In the genomic region with DNA sequence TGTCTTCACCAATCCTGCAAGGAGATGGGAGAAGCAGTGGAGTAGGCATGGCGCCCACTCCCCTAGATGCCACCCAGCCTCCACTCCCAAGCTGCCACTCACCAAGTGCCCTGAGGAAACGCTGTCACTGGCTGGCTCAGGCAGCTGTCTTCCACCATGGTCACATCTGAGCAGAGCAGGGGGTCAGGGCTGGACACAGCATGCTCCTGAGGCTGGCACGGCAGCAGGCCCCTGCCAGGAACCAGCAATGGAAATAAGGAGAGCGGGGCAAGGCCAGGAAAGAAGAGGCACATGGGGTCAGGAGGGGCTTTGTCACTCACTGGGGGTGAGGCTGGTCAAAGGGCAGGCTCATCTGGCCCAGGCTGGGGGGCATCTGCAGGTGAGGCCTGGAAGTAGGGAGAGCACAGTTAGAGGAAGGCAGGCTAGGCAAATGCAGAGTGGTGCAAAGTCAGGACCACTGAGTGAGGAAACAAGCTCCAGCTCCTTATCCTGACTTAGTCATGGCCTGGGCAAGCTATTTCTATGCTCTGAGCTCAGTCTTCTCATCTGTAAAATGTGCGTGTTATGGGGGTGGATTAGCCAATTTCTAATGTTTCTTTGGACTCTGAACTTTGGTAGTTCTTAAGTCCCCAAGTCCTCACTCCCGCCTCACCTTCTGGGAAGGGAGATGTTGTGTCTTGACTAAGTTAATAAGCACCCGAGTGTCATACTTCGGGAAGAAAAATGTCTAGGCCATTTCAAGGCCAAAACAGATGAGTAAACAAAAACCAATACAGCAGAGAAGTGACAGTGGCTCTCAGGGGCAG, we compare ENCODE assay signal across 13 cellular contexts. TPM values are rescaled to one million over a fixed set of nuclear protein-coding genes. Genes with fewer than 3 reads are reported as not detected.
DNase-seq lines count a peak whose midpoint lies in the region; ATAC-seq and TF ChIP-seq lines count a peak whose summit lies in the region.
"Had no signal": no experiment of that assay in that cellular context is flagged by ENCODE, and none has a peak within 500 bp of the region (broad histone marks: within the 10 kb centered on the region; RNA-seq: fewer than 3 reads in every experiment).

No MANE protein-coding gene starts in this region.

- no peak for TF ChIP-seq RAD21 in SK-N-SH (IDR thresholded peaks at IDR 0.05; ENCODE audit: low read length)

- peaks cover 0 to 12% of the 10 kb centered on the region in 2 experiments; a peak in 1 of 4 replicates for H3K4me1 ChIP-seq in SK-N-SH (ENCODE audit: control insufficient read depth in 1 of 2, insufficient read depth in 2 of 2, low read depth in 1 of 2, low read length in 1 of 2)
- peaks cover 5 to 40% of the 10 kb centered on the region in 2 donors for H3K4me1 ChIP-seq in esophagus (ENCODE audit: control insufficient read depth in 2 of 2, insufficient read depth in 2 of 2, low read length in 1 of 2)
- peaks cover 15% of the 10 kb centered on the region for H3K4me1 ChIP-seq in smooth muscle cell (ENCODE audit: low read depth)

- no peak overlapping the region; a peak in 1 of 4 replicates for H3K27ac ChIP-seq in SK-N-SH (ENCODE audit: low read depth in 2 of 2, low read length in 1 of 2)
- H3K27ac ChIP-seq in esophagus (ENCODE audit: low read depth in 2 of 2, low read length in 1 of 2): peak overlapping the region; percentile 69 to 95
- H3K27ac ChIP-seq in smooth muscle cell (ENCODE audit: low read depth): peak overlapping the region; percentile 92
- H3K27ac ChIP-seq: parathyroid adenoma, thyroid gland had no signal

- H2AFZ ChIP-seq in SK-N-SH (ENCODE audit: low read depth) (no peak overlapping the region), smooth muscle cell (ENCODE audit: low read depth) (no peak overlapping the region)
- H2AFZ ChIP-seq: parathyroid adenoma had no signal

- H3K9me3 ChIP-seq in SK-N-SH (no peaks in the 10 kb centered on the region), esophagus (ENCODE audit: control insufficient read depth in 2 of 2, insufficient read depth in 1 of 2, low read depth in 1 of 2, low read length in 1 of 2) (no peaks in the 10 kb centered on the region), smooth muscle cell (replicated peaks; ENCODE audit: low read depth) (no peaks in the 10 kb centered on the region)
- H3K9me3 ChIP-seq: ascending aorta, thyroid gland had no signal

- ATAC-seq in sciatic nerve: no peak

- H4K20me1 ChIP-seq in SK-N-SH (ENCODE audit: insufficient read depth): peaks cover 18% of the 10 kb centered on the region
- H4K20me1 ChIP-seq in smooth muscle cell (ENCODE audit: low read depth): peaks cover 33% of the 10 kb centered on the region

- no peak overlapping the region for H3K4me3 ChIP-seq in SK-N-SH (ENCODE audit: low read depth in 2 of 2, low read length in 1 of 2)
- no peak overlapping the region for H3K4me3 ChIP-seq in esophagus (ENCODE audit: low read depth in 1 of 2, low read length in 2 of 2)
- no peak overlapping the region for H3K4me3 ChIP-seq in smooth muscle cell
- H3K4me3 ChIP-seq: ascending aorta, thyroid gland had no signal

- no peak for TF ChIP-seq CTCF in SK-N-SH (IDR thresholded peaks at IDR 0.05)
- no peak for TF ChIP-seq CTCF in smooth muscle cell (IDR thresholded peaks at IDR 0.05; ENCODE audit: borderline replicate concordance, insufficient read depth, poor library complexity, severe bottlenecking)

- peaks cover 5% of the 10 kb centered on the region for H3F3A ChIP-seq in SK-N-SH (replicated peaks; ENCODE audit: insufficient read depth)
- peaks cover 45% of the 10 kb centered on the region for H3F3A ChIP-seq in smooth muscle cell (ENCODE audit: low read depth)

- DNase-seq in activated CD4-positive, alpha-beta T cell treated with anti-CD3 and anti-CD28 coated beads, Interleukin-2, amount 10 ng/mL, durations not matched to agents 7 days and 5 days: no peak
- no peak for DNase-seq in activated CD4-positive, alpha-beta T cell treated with anti-CD3 and anti-CD28 coated beads, Interleukin-2, amount 50 U/mL, for 48 hours
- peak; percentile 34 for DNase-seq in SK-N-SH
- no peak for DNase-seq in smooth muscle cell (lab: John Stamatoyannopoulos, UW; ENCODE audit: unreplicated experiment)
- no peak for DNase-seq in sciatic nerve (ENCODE audit: low spot score)
- no peak for DNase-seq in NCI-H2029 treated with DMSO at 0.1 percent for 48 hours (lab: John Stamatoyannopoulos, UW)
- DNase-seq in SHP77 (lab: John Stamatoyannopoulos, UW): no peak
- DNase-seq: NCI-H446 treated with DMSO at 0.1 percent for 48 hours, thyroid gland had no signal

- H3K79me2 ChIP-seq in SK-N-SH (ENCODE audit: insufficient read depth) (peaks cover 10% of the 10 kb centered on the region), smooth muscle cell (ENCODE audit: low read depth) (peaks cover 11% of the 10 kb centered on the region)

- H3K27me3 ChIP-seq in SK-N-SH (ENCODE audit: insufficient read depth) (no peaks in the 10 kb centered on the region), esophagus (ENCODE audit: control insufficient read depth in 1 of 2, insufficient read depth in 2 of 2, low read length in 2 of 2) (no peaks in the 10 kb centered on the region), smooth muscle cell (ENCODE audit: low read depth) (no peaks in the 10 kb centered on the region)
- H3K27me3 ChIP-seq: ascending aorta, thyroid gland had no signal

- intact Hi-C loops in sciatic nerve (cut with DNase I): no loop called here

- WGBS in SK-N-SH (ENCODE audit: low lambda C conversion rate): 82% methylated on average over 7 of the region's 8 CpGs
- WGBS in esophagus, 2 donors: 67 to 81% methylated on average over 8 of the region's 8 CpGs
- 87% methylated on average over 8 of the region's 8 CpGs for WGBS in smooth muscle cell (ENCODE audit: low lambda C conversion rate)

- H3K9ac ChIP-seq in SK-N-SH (no peak overlapping the region), smooth muscle cell (ENCODE audit: low read depth) (no peak overlapping the region)
- H3K9ac ChIP-seq: parathyroid adenoma had no signal

- peaks cover 43% of the 10 kb centered on the region for H3K36me3 Mint-ChIP-seq in activated CD4-positive, alpha-beta T cell treated with anti-CD3 and anti-CD28 coated beads, Interleukin-2, amount 10 ng/mL, durations not matched to agents 7 days and 5 days (ENCODE audit: low read depth)

- peaks cover 58% of the 10 kb centered on the region for H3K4me1 Mint-ChIP-seq in activated CD4-positive, alpha-beta T cell treated with anti-CD3 and anti-CD28 coated beads, Interleukin-2, amount 10 ng/mL, durations not matched to agents 7 days and 5 days

- H3K4me2 ChIP-seq in SK-N-SH (no peak overlapping the region), smooth muscle cell (no peak overlapping the region)

- H3K9me2 ChIP-seq in SK-N-SH: no peaks in the 10 kb centered on the region

- POLR2A ChIA-PET in activated CD4-positive, alpha-beta T cell treated with anti-CD3 and anti-CD28 coated beads, Interleukin-2, amount 10 ng/mL, durations not matched to agents 7 days and 5 days (lab: Charles Lee): interaction anchor here (0.7 kb wide), 1 partner anchor 13 kb away, joined by 3 read pairs; no protein-coding TSS in a partner anchor
- POLR2A ChIA-PET in SK-N-SH (lab: Yijun Ruan, JAX): no interaction called here

- H3K27ac Mint-ChIP-seq in activated CD4-positive, alpha-beta T cell treated with anti-CD3 and anti-CD28 coated beads, Interleukin-2, amount 10 ng/mL, durations not matched to agents 7 days and 5 days: peak overlapping the region; percentile 68

- H3K4me3 Mint-ChIP-seq in activated CD4-positive, alpha-beta T cell treated with anti-CD3 and anti-CD28 coated beads, Interleukin-2, amount 10 ng/mL, durations not matched to agents 7 days and 5 days: no peak overlapping the region

- no peaks in the 10 kb centered on the region for H3K9me3 Mint-ChIP-seq in activated CD4-positive, alpha-beta T cell treated with anti-CD3 and anti-CD28 coated beads, Interleukin-2, amount 10 ng/mL, durations not matched to agents 7 days and 5 days

- TF ChIP-seq EP300 in SK-N-SH (IDR thresholded peaks at IDR 0.05; ENCODE audit: borderline replicate concordance in 1 of 2, low read depth in 1 of 2, low read length in 1 of 2): no peak

- H3K36me3 ChIP-seq in SK-N-SH (replicated peaks in 1 of 2; ENCODE audit: control insufficient read depth in 1 of 2, insufficient read depth in 2 of 2, low read length in 1 of 2) (peaks cover 18 to 34% of the 10 kb centered on the region in 2 experiments), esophagus (ENCODE audit: control insufficient read depth in 2 of 2, insufficient read depth in 2 of 2, low read length in 1 of 2) (peaks cover 7 to 36% of the 10 kb centered on the region in 2 donors), smooth muscle cell (ENCODE audit: low read depth) (no peaks in the 10 kb centered on the region)

- H3K27me3 Mint-ChIP-seq in activated CD4-positive, alpha-beta T cell treated with anti-CD3 and anti-CD28 coated beads, Interleukin-2, amount 10 ng/mL, durations not matched to agents 7 days and 5 days: no peaks in the 10 kb centered on the region

- CTCF ChIA-PET in activated CD4-positive, alpha-beta T cell treated with anti-CD3 and anti-CD28 coated beads, Interleukin-2, amount 10 ng/mL, durations not matched to agents 7 days and 5 days (lab: Charles Lee): interaction anchor here (0.6 to 6.0 kb wide), 8 partner anchors 8 to 345 kb away, joined by 3 to 46 read pairs (median 6); a partner anchor contains a TSS
- CTCF ChIA-PET in SK-N-SH (lab: Yijun Ruan, JAX): interaction anchor here (0.9 to 23.2 kb wide), 8 partner anchors 15 to 88 kb away, joined by 3 to 339 read pairs (median 8); a partner anchor contains a TSS

RNA-seq across cellular contexts. Expression of a gene that starts 8.0 kb away (rescaled TPM):
- 1 to 10 TPM; 5.5 to 6.8 TPM for total RNA-seq in activated CD4-positive, alpha-beta T cell treated with anti-CD3 and anti-CD28 coated beads, Interleukin-2, amount 10 ng/mL, durations not matched to agents 7 days and 5 days
- 23.7 and 24.9 TPM in 2 replicates for polyA plus RNA-seq in SK-N-SH (2012; rRNA removed)
- 12.7 and 18.9 TPM in 2 replicates for polyA plus RNA-seq in SK-N-SH (2012; cell fraction: cytosol; rRNA removed)
- polyA plus RNA-seq in SK-N-SH (2012; cell fraction: nucleus; rRNA removed): 24.3 and 28.0 TPM in 2 replicates
- 10 to 100 TPM; 11.6 to 19.3 TPM for polyA plus RNA-seq in esophagus
- total RNA-seq in smooth muscle cell: 57.8 and 58.3 TPM in 2 replicates
- polyA plus RNA-seq in smooth muscle cell: 37.9 and 39.7 TPM in 2 replicates
- 52.7 TPM for total RNA-seq in sciatic nerve

RNA-seq across cellular contexts. Expression of a gene that starts 14.2 kb away (rescaled TPM):
- 100 to 1,000 TPM; 239 to 242 TPM for total RNA-seq in activated CD4-positive, alpha-beta T cell treated with anti-CD3 and anti-CD28 coated beads, Interleukin-2, amount 10 ng/mL, durations not matched to agents 7 days and 5 days
- polyA plus RNA-seq in SK-N-SH (2012; rRNA removed) (0.15 and 0.42 TPM in 2 replicates), esophagus (100 to 1,000 TPM; 101 to 145 TPM), smooth muscle cell (38.7 and 48.5 TPM in 2 replicates)
- polyA plus RNA-seq in SK-N-SH (2012; cell fraction: cytosol; rRNA removed): 0.05 and 0.19 TPM in 2 replicates
- 0.73 and 0.83 TPM in 2 replicates for polyA plus RNA-seq in SK-N-SH (2012; cell fraction: nucleus; rRNA removed)
- total RNA-seq in smooth muscle cell (39.1 and 56.8 TPM in 2 replicates), sciatic nerve (187 TPM)

RNA-seq across cellular contexts. Expression of a gene that starts 18.4 kb away (rescaled TPM):
- total RNA-seq in activated CD4-positive, alpha-beta T cell treated with anti-CD3 and anti-CD28 coated beads, Interleukin-2, amount 10 ng/mL, durations not matched to agents 7 days and 5 days: 10 to 100 TPM; 50.2 to 54.3 TPM
- polyA plus RNA-seq in SK-N-SH (2012; rRNA removed) (6.2 and 8.8 TPM in 2 replicates), esophagus (1 to 10 TPM; 3.0 TPM), smooth muscle cell (3.2 and 4.0 TPM in 2 replicates)
- 7.0 and 7.1 TPM in 2 replicates for polyA plus RNA-seq in SK-N-SH (2012; cell fraction: cytosol; rRNA removed)
- polyA plus RNA-seq in SK-N-SH (2012; cell fraction: nucleus; rRNA removed): 13.4 and 24.8 TPM in 2 replicates
- total RNA-seq in smooth muscle cell (8.9 and 12.6 TPM in 2 replicates), sciatic nerve (13.1 TPM)

RNA-seq across cellular contexts. Expression of a gene that starts 31.3 kb away (rescaled TPM):
- under 1 TPM; 0.94 TPM for total RNA-seq in activated CD4-positive, alpha-beta T cell treated with anti-CD3 and anti-CD28 coated beads, Interleukin-2, amount 10 ng/mL, durations not matched to agents 7 days and 5 days
- polyA plus RNA-seq in SK-N-SH (2012; rRNA removed): 18.8 and 55.0 TPM in 2 replicates
- 22.3 and 34.9 TPM in 2 replicates for polyA plus RNA-seq in SK-N-SH (2012; cell fraction: cytosol; rRNA removed)
- polyA plus RNA-seq in SK-N-SH (2012; cell fraction: nucleus; rRNA removed): 127 and 168 TPM in 2 replicates
- 10 to 100 TPM; 29.6 to 47.6 TPM for polyA plus RNA-seq in esophagus
- 80.3 and 95.4 TPM in 2 replicates for total RNA-seq in smooth muscle cell
- 75.3 and 83.1 TPM in 2 replicates for polyA plus RNA-seq in smooth muscle cell
- 760 TPM for total RNA-seq in sciatic nerve

RNA-seq across cellular contexts. Expression of a gene that starts 47.0 kb away (rescaled TPM):
- total RNA-seq in activated CD4-positive, alpha-beta T cell treated with anti-CD3 and anti-CD28 coated beads, Interleukin-2, amount 10 ng/mL, durations not matched to agents 7 days and 5 days: 1 to 10 TPM; 1.4 to 2.9 TPM
- not detected in 2 replicates for polyA plus RNA-seq in SK-N-SH (2012; rRNA removed)
- not detected in 2 replicates for polyA plus RNA-seq in SK-N-SH (2012; cell fraction: cytosol; rRNA removed)
- 0.11 TPM in 1 of 2 replicates, not detected in the other for polyA plus RNA-seq in SK-N-SH (2012; cell fraction: nucleus; rRNA removed)
- polyA plus RNA-seq in esophagus: under 1 TPM; 0.12 to 0.31 TPM
- total RNA-seq in smooth muscle cell: not detected in 2 replicates
- not detected in 2 replicates for polyA plus RNA-seq in smooth muscle cell
- total RNA-seq in sciatic nerve: 0.36 TPM
- total RNA-seq: ascending aorta, epithelial cell of proximal tubule, thyroid gland had no signal

Comparison
In these comparisons a context has a peak if more than half of its experiments do, and no peak if none do; other contexts are left out.
1. H3K27ac ChIP-seq: peak in esophagus (2 of 2) and smooth muscle cell (single experiment); none in SK-N-SH (0 of 2).